ENCODE assay signal across 8 cellular contexts in the genomic region with DNA sequence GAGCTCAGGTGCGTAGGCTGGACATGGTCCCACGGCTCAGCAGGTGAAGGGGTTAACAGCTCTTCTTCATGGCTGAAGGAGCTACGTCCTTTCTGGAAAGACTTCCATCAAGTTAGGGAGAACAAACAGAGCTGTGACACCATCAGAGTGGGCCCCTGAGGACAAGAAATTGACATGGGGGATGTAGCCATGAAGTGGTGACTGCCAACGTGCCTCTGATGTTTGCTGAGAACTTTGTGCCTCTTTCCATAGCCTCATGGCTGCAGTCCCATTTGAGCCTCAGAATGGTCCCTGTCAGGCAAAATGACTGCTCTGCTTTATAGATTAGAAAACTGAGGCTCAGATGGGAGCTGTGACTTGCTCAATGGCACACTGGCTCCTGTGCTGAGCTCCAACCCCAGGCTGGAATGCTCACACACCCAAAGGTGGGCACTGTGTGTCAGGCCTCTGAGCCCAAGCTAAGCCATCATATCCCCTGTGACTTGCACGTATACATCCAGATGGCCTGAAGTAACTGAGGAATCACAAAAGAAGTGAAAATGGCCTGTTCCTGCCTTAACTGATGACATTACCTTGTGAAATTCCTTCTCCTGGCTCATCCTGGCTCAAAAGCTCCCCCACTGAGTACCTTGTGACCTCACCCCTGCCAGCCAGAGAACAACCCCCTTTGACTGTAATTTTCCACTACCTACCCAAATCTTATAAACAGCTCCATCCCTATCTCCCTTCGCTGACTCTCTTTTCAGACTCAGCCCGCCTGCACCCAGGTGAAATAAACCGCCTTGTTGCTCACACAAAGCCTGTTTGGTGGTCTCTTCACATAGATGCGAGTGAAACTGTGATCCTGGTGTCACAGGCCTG. TPM values are rescaled to one million over a fixed set of nuclear protein-coding genes. Genes with fewer than 3 reads are reported as not detected.
"Had no signal": no experiment of that assay in that cellular context is flagged by ENCODE, and none has a peak within 500 bp of the region (broad histone marks: within the 10 kb centered on the region; RNA-seq: fewer than 3 reads in every experiment).

No MANE protein-coding gene starts in this region.

RNA-seq across cellular contexts. Expression of a gene that starts 29.8 kb away (rescaled TPM):
- total RNA-seq: activated CD8-positive, alpha-beta memory T cell treated with anti-CD3 and anti-CD28 coated beads for 36 hours; lower lobe of right lung; mucosa of descending colon; SK-MEL-5; skeletal muscle tissue; subcutaneous adipose tissue; transverse colon had no signal
- polyA plus RNA-seq: neural cell had no signal

RNA-seq across cellular contexts. Expression of a gene that starts 33.1 kb away (rescaled TPM):
- total RNA-seq: activated CD8-positive, alpha-beta memory T cell treated with anti-CD3 and anti-CD28 coated beads for 36 hours; mucosa of descending colon; SK-MEL-5; skeletal muscle tissue; subcutaneous adipose tissue; transverse colon had no signal
- polyA plus RNA-seq: neural cell had no signal

RNA-seq across cellular contexts. Expression of a gene that starts 57.0 kb away (rescaled TPM):
- total RNA-seq: activated CD8-positive, alpha-beta memory T cell treated with anti-CD3 and anti-CD28 coated beads for 36 hours; lower lobe of right lung; mucosa of descending colon; SK-MEL-5; skeletal muscle tissue; subcutaneous adipose tissue; transverse colon had no signal
- polyA plus RNA-seq: neural cell had no signal
